Comparison of ENCODE assay signal across 8 cellular contexts in genomic region chr16:81737885-81738536, GRCh38. TPM values are rescaled to one million over a fixed set of nuclear protein-coding genes. Genes with fewer than 3 reads are reported as not detected.
DNase-seq lines count a peak whose midpoint lies in the region; ATAC-seq and TF ChIP-seq lines count a peak whose summit lies in the region.

No MANE protein-coding gene starts in this region.

- peak; percentile 91 for TF ChIP-seq CTCF in endodermal cell (conservative IDR thresholded peaks at IDR 0.05)

- H3K9ac ChIP-seq in endodermal cell (ENCODE audit: extremely low read depth, low read length, poor library complexity, severe bottlenecking) (no peak overlapping the region), mucosa of rectum (ENCODE audit: low read depth in 1 of 2, low read length in 2 of 2) (peak overlapping the region; percentile 2 to 39)

- WGBS in endodermal cell (ENCODE audit: insufficient coverage in 1 of 2, insufficient read length in 1 of 2), 2 experiments, result 42 to 54% methylated on average over 15 to 22 of the region's 22 CpGs

- intact Hi-C loops in CD4-positive, alpha-beta memory T cell (cut with micrococcal nuclease), result loop anchor here (1.0 to 2.0 kb wide), 3 partner anchors 15 to 335 kb away; no protein-coding TSS in a partner anchor

- peak overlapping the region in 5 of 7 donors; percentile 22 to 78 (median 30) for H3K27ac Mint-ChIP-seq in CD4-positive, alpha-beta memory T cell
- H3K27ac Mint-ChIP-seq in endodermal cell, result peak overlapping the region; percentile 76

- peaks cover 4% of the 10 kb centered on the region for H3K4me1 ChIP-seq in CD4-positive, alpha-beta memory T cell (ENCODE audit: insufficient read depth, low read length)
- no peaks in the 10 kb centered on the region for H3K4me1 ChIP-seq in endodermal cell (ENCODE audit: control insufficient read depth, insufficient read depth, low read length)
- peaks cover 7 to 8% of the 10 kb centered on the region in 2 donors for H3K4me1 ChIP-seq in mucosa of rectum (ENCODE audit: control insufficient read depth in 2 of 2, insufficient read depth in 2 of 2, low read length in 2 of 2)

- POLR2A ChIA-PET in CD4-positive, alpha-beta memory T cell (lab: Charles Lee; ENCODE audit: partially characterized antibody), result interaction anchor here (0.6 to 1.2 kb wide), 2 partner anchors 338 to 535 kb away, joined by 3 to 4 read pairs; no protein-coding TSS in a partner anchor

- no peaks in the 10 kb centered on the region for H3K36me3 ChIP-seq in CD4-positive, alpha-beta memory T cell (ENCODE audit: insufficient read depth, low read length)
- H3K36me3 ChIP-seq in endodermal cell (ENCODE audit: control insufficient read depth, insufficient read depth, low read length) (no peaks in the 10 kb centered on the region), mucosa of rectum (ENCODE audit: control insufficient read depth in 2 of 2, insufficient read depth in 2 of 2, low read length in 2 of 2) (no peaks in the 10 kb centered on the region)

- ATAC-seq in GM19467 (IDR thresholded peaks at IDR 0.05; ENCODE audit: unreplicated experiment), result peak; percentile 51

- H3K9me3 ChIP-seq in CD4-positive, alpha-beta memory T cell (ENCODE audit: control insufficient read depth in 1 of 2, low read length in 2 of 2), result no peaks in the 10 kb centered on the region
- H3K9me3 ChIP-seq in endodermal cell (ENCODE audit: control insufficient read depth, low read length) (no peaks in the 10 kb centered on the region), mucosa of rectum (ENCODE audit: control insufficient read depth in 2 of 2, low read length in 2 of 2) (no peaks in the 10 kb centered on the region)

- peak; percentile 80 to 84 (median 81) for DNase-seq in CD4-positive, alpha-beta memory T cell
- DNase-seq in HPDE6-E6E7 (ENCODE audit: extremely low spot score) (peak; percentile 97), NOMO-1 (lab: John Stamatoyannopoulos, UW; ENCODE audit: unreplicated experiment in 2 of 2) (peak; percentile 56 to 76), endodermal cell (peak; percentile 95)
- DNase-seq in activated CD8-positive, alpha-beta memory T cell treated with anti-CD3 and anti-CD28 coated beads for 48 hours (ENCODE audit: low read depth in 2 of 3, low spot score in 2 of 3), result peak; percentile 53 to 69 (median 67)
- DNase-seq in stimulated activated CD8-positive, alpha-beta memory T cell treated with anti-CD3 and anti-CD28 coated beads, Interleukin-4, amount 100 ng/mL, for 1 hour (ENCODE audit: low read depth in 2 of 2, low spot score in 1 of 2), result peak; percentile 58 to 73

- peaks cover 0 to 12% (median 7%) of the 10 kb centered on the region in 4 donors for H3K4me1 Mint-ChIP-seq in CD4-positive, alpha-beta memory T cell
- peaks cover 7% of the 10 kb centered on the region for H3K4me1 Mint-ChIP-seq in endodermal cell

- H3K4me3 Mint-ChIP-seq in CD4-positive, alpha-beta memory T cell, result peak overlapping the region; percentile 67 to 82 (median 75)
- no peak overlapping the region for H3K4me3 Mint-ChIP-seq in endodermal cell

- no peaks in the 10 kb centered on the region for H3K9me3 Mint-ChIP-seq in CD4-positive, alpha-beta memory T cell
- no peaks in the 10 kb centered on the region for H3K9me3 Mint-ChIP-seq in endodermal cell

- H3K27me3 Mint-ChIP-seq in CD4-positive, alpha-beta memory T cell, result no peaks in the 10 kb centered on the region
- no peaks in the 10 kb centered on the region for H3K27me3 Mint-ChIP-seq in endodermal cell (ENCODE audit: insufficient read depth)

- H3K4me3 ChIP-seq in CD4-positive, alpha-beta memory T cell (ENCODE audit: low read length in 2 of 2), result peak overlapping the region in 1 of 2 donors; percentile 3
- no peak overlapping the region for H3K4me3 ChIP-seq in endodermal cell (ENCODE audit: low read length)
- H3K4me3 ChIP-seq in mucosa of rectum (ENCODE audit: low read length in 2 of 2), result peak overlapping the region; percentile 37 to 65

- CTCF ChIA-PET in CD4-positive, alpha-beta memory T cell (lab: Charles Lee; ENCODE audit: partially characterized antibody), result interaction anchor here (0.7 to 6.2 kb wide), 18 partner anchors 9 to 734 kb away, joined by 3 to 54 read pairs (median 4); no protein-coding TSS in a partner anchor

- H3K36me3 Mint-ChIP-seq in CD4-positive, alpha-beta memory T cell, result no peaks in the 10 kb centered on the region
- no peaks in the 10 kb centered on the region for H3K36me3 Mint-ChIP-seq in endodermal cell (ENCODE audit: low read depth)

- H3K27ac ChIP-seq in CD4-positive, alpha-beta memory T cell (ENCODE audit: low read depth, low read length), result no peak overlapping the region
- H3K27ac ChIP-seq in endodermal cell (ENCODE audit: low read depth, low read length), result no peak overlapping the region
- no peak overlapping the region for H3K27ac ChIP-seq in mucosa of rectum (ENCODE audit: low read depth in 2 of 2, low read length in 2 of 2)

- H3K27me3 ChIP-seq in CD4-positive, alpha-beta memory T cell (ENCODE audit: insufficient read depth, low read length), result no peaks in the 10 kb centered on the region
- no peaks in the 10 kb centered on the region for H3K27me3 ChIP-seq in endodermal cell (ENCODE audit: control insufficient read depth, insufficient read depth, low read length, poor library complexity, severe bottlenecking)
- no peaks in the 10 kb centered on the region for H3K27me3 ChIP-seq in mucosa of rectum (ENCODE audit: control insufficient read depth in 2 of 2, insufficient read depth in 2 of 2, low read length in 2 of 2)

RNA-seq across cellular contexts. Expression of gene PLCG2, which starts 41.1 kb away (rescaled TPM):
- total RNA-seq in CD4-positive, alpha-beta memory T cell, result 1 to 10 TPM; 2.3 to 2.4 TPM
- polyA plus RNA-seq in CD4-positive, alpha-beta memory T cell, result 1 to 10 TPM in 1 of 2 donors, under 1 TPM in 1; 0.63 to 1.8 TPM
- 10 to 100 TPM; 34.7 to 48.4 TPM for total RNA-seq in endodermal cell
- polyA plus RNA-seq in endodermal cell (2013, experiment 1 of 2), result 3.7 TPM
- 3.9 TPM for polyA plus RNA-seq in endodermal cell (2013, experiment 2 of 2)

Comparison
In these comparisons a context has a peak if more than half of its experiments do, and no peak if none do; other contexts are left out.
1. RNA of gene PLCG2, which starts 41.1 kb away (total RNA-seq): 34.7 to 48.4 TPM in endodermal cell; 2.3 to 2.4 TPM in CD4-positive, alpha-beta memory T cell; every median in the first group is over 10 times any median in the second.
2. Peak in every context shown above with its lines, with median percentiles within 50 percentile points of each other: DNase-seq.